Comparison of ENCODE assay signal across 15 cellular contexts in the genomic region with DNA sequence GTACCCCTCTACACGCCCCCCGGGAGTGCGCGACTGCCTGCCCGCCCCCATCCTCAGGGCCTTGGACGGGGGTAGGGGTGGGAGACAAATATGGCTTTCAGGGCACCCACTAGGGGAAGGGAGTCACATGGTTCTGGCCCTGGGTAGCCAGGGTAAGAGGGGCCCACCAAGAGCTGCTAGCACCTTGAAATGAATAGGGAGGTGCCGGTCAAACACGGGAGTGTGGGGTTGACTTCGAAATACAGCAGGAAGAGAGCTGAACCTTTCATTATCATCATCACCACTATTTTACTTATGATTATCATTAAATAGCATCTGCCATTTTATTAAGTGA.
DNase-seq lines count a peak whose midpoint lies in the region; ATAC-seq, FAIRE-seq and TF ChIP-seq lines count a peak whose summit lies in the region.
"Had no signal": no experiment of that assay in that cellular context is flagged by ENCODE, and none has a peak within 500 bp of the region (broad histone marks: within the 10 kb centered on the region; RNA-seq: fewer than 3 reads in every experiment).

No MANE protein-coding gene starts in this region.

- H3K4me1 Mint-ChIP-seq in endothelial cell (ENCODE audit: unreplicated experiment), result peaks cover 14% of the 10 kb centered on the region
- H3K4me1 Mint-ChIP-seq in mesothelial cell of epicardium, result peaks cover 17% of the 10 kb centered on the region
- peaks cover 2% of the 10 kb centered on the region for H3K4me1 Mint-ChIP-seq in T-helper 17 cell
- H3K4me1 Mint-ChIP-seq in T-helper 2 cell treated with Interferon-gamma antibody and Interleukin-4, amounts not matched to agents 5 μg/mL and 100 μg/mL, for 36 hours (ENCODE audit: low read depth), result no peaks in the 10 kb centered on the region
- H3K4me1 Mint-ChIP-seq: activated CD4-positive, alpha-beta T cell treated with anti-CD3 and anti-CD28 coated beads for 36 hours had no signal

- peak overlapping the region; percentile 79 for H3K9ac ChIP-seq in NT2/D1 (ENCODE audit: insufficient read length, low read depth)

- no peak for FAIRE-seq in urothelium cell line (lab: Jason Lieb, UNC)
- FAIRE-seq: endometrium had no signal

- H3K9me3 Mint-ChIP-seq in endothelial cell (ENCODE audit: unreplicated experiment), result no peaks in the 10 kb centered on the region
- H3K9me3 Mint-ChIP-seq in mesothelial cell of epicardium, result no peaks in the 10 kb centered on the region
- H3K9me3 Mint-ChIP-seq in T-helper 2 cell treated with Interferon-gamma antibody and Interleukin-4, amounts not matched to agents 5 μg/mL and 100 μg/mL, for 36 hours, result no peaks in the 10 kb centered on the region

- H3K27me3 Mint-ChIP-seq in endothelial cell (ENCODE audit: unreplicated experiment), result peaks cover 6% of the 10 kb centered on the region
- peaks cover 27% of the 10 kb centered on the region for H3K27me3 Mint-ChIP-seq in mesothelial cell of epicardium (ENCODE audit: low read depth)
- peaks cover 12% of the 10 kb centered on the region for H3K27me3 Mint-ChIP-seq in T-helper 17 cell
- peaks cover 6% of the 10 kb centered on the region for H3K27me3 Mint-ChIP-seq in T-helper 2 cell treated with Interferon-gamma antibody and Interleukin-4, amounts not matched to agents 5 μg/mL and 100 μg/mL, for 36 hours (ENCODE audit: low read depth)

- no peak overlapping the region for H3K27ac Mint-ChIP-seq in endothelial cell (ENCODE audit: unreplicated experiment)
- no peak overlapping the region for H3K27ac Mint-ChIP-seq in mesothelial cell of epicardium
- H3K27ac Mint-ChIP-seq in T-helper 17 cell, result no peak overlapping the region
- H3K27ac Mint-ChIP-seq in T-helper 2 cell treated with Interferon-gamma antibody and Interleukin-4, amounts not matched to agents 5 μg/mL and 100 μg/mL, for 36 hours, result no peak overlapping the region
- H3K27ac Mint-ChIP-seq: activated CD4-positive, alpha-beta T cell treated with anti-CD3 and anti-CD28 coated beads for 36 hours had no signal

- no peaks in the 10 kb centered on the region for H3K9me3 ChIP-seq in NT2/D1 (ENCODE audit: insufficient read depth, low read length)
- H3K9me3 ChIP-seq in thoracic aorta, result no peaks in the 10 kb centered on the region
- no peaks in the 10 kb centered on the region for H3K9me3 ChIP-seq in T-helper 17 cell (ENCODE audit: control insufficient read depth, low read length, poor library complexity, severe bottlenecking)

- H3K36me3 Mint-ChIP-seq in endothelial cell (ENCODE audit: low read depth, unreplicated experiment) (no peaks in the 10 kb centered on the region), mesothelial cell of epicardium (no peaks in the 10 kb centered on the region), T-helper 17 cell (ENCODE audit: low read depth) (no peaks in the 10 kb centered on the region)
- no peaks in the 10 kb centered on the region for H3K36me3 Mint-ChIP-seq in T-helper 2 cell treated with Interferon-gamma antibody and Interleukin-4, amounts not matched to agents 5 μg/mL and 100 μg/mL, for 36 hours (ENCODE audit: low read depth)

- peak overlapping the region; percentile 16 to 46 for H3K27ac ChIP-seq in thoracic aorta

- H3K4me3 Mint-ChIP-seq in endothelial cell (ENCODE audit: unreplicated experiment) (peak overlapping the region; percentile 82), mesothelial cell of epicardium (peak overlapping the region; percentile 73), T-helper 17 cell (no peak overlapping the region)
- H3K4me3 Mint-ChIP-seq in T-helper 2 cell treated with Interferon-gamma antibody and Interleukin-4, amounts not matched to agents 5 μg/mL and 100 μg/mL, for 36 hours, result no peak overlapping the region
- H3K4me3 Mint-ChIP-seq: activated CD4-positive, alpha-beta T cell treated with anti-CD3 and anti-CD28 coated beads for 36 hours had no signal

- peaks cover 6% of the 10 kb centered on the region for H3K4me1 ChIP-seq in NT2/D1 (ENCODE audit: insufficient read depth, insufficient read length)
- H3K4me1 ChIP-seq in thoracic aorta (ENCODE audit: control insufficient read depth in 1 of 2, low read depth in 2 of 2), result peaks cover 0 to 17% of the 10 kb centered on the region in 2 donors

- H3K27me3 ChIP-seq in NT2/D1 (ENCODE audit: insufficient read depth, insufficient read length), result peaks cover 50% of the 10 kb centered on the region
- no peaks in the 10 kb centered on the region for H3K27me3 ChIP-seq in thoracic aorta (replicated peaks; ENCODE audit: insufficient read depth)

- TF ChIP-seq CTCF in endothelial cell (IDR thresholded peaks at IDR 0.05; ENCODE audit: unreplicated experiment) (no peak), mesothelial cell of epicardium (IDR thresholded peaks at IDR 0.05; ENCODE audit: unreplicated experiment) (no peak), thoracic aorta (IDR thresholded peaks at IDR 0.05) (no peak)

- peak overlapping the region; percentile 60 for H3K4me3 ChIP-seq in NT2/D1 (ENCODE audit: insufficient read length, low read depth)
- H3K4me3 ChIP-seq in thoracic aorta, result peak overlapping the region; percentile 78

- ATAC-seq in thoracic aorta (ENCODE audit: insufficient number of reproducible peaks, low FRiP score, low read depth) (no peak), T-helper 17 cell (no peak), HG03378 (IDR thresholded peaks at IDR 0.05; ENCODE audit: unreplicated experiment) (no peak)
- ATAC-seq: activated CD4-positive, alpha-beta T cell treated with anti-CD3 and anti-CD28 coated beads for 36 hours had no signal

- H3K36me3 ChIP-seq in NT2/D1 (ENCODE audit: insufficient read depth, insufficient read length, low read length) (no peaks in the 10 kb centered on the region), thoracic aorta (no peaks in the 10 kb centered on the region)

- no peak for DNase-seq in NT2/D1 (ENCODE audit: low read depth, low spot score)
- DNase-seq in endothelial cell (ENCODE audit: low spot score), result no peak
- no peak for DNase-seq in mesothelial cell of epicardium (ENCODE audit: low spot score in 2 of 2, unreplicated experiment in 2 of 2)
- no peak for DNase-seq in thoracic aorta (ENCODE audit: low spot score)
- DNase-seq in T-helper 17 cell, result no peak
- no peak for DNase-seq in T-helper 2 cell treated with Interferon-gamma antibody and Interleukin-4, amounts not matched to agents 5 μg/mL and 100 μg/mL, for 36 hours (ENCODE audit: low spot score)
- no peak for DNase-seq in urothelium cell line (ENCODE audit: low spot score)
- DNase-seq: activated CD4-positive, alpha-beta T cell treated with anti-CD3 and anti-CD28 coated beads for 36 hours; activated naive CD4-positive, alpha-beta T cell treated with Interleukin-2 at 50 U/mL for 16 hours; DND-41; Karpas-422; SIG-M5; stimulated activated CD8-positive, alpha-beta memory T cell treated with anti-CD3 and anti-CD28 coated beads, Interleukin-4, amount 100 ng/mL, for 48 hours had no signal

Comparison
In these comparisons a context has a peak if more than half of its experiments do, and no peak if none do; other contexts are left out.
1. H3K4me3 Mint-ChIP-seq: peak in endothelial cell (single experiment) and mesothelial cell of epicardium (single experiment); none in T-helper 17 cell (single experiment) and T-helper 2 cell treated with Interferon-gamma antibody and Interleukin-4, amounts not matched to agents 5 μg/mL and 100 μg/mL, for 36 hours (single experiment).